19 cellular contexts compared by ENCODE assay signal in the genomic region with DNA sequence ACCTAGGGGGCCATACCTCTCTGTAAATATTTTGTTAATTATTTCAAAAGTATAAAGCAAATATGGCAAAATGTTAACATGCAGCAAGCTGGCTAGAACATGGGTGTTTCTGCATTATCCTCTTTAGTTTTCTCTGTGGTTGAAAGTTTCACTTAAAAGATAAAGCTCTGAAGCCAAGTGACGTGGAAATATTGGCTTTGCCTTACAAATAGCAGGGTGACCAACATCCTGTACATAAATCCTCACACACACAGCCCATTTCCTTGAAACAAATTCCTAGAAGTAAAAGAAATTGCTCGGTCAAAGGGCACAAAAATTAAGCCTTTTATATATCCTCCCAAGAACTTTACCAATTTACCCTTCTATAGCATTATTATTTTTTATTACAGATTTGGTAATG. TPM values are rescaled to one million over a fixed set of nuclear protein-coding genes. Genes with fewer than 3 reads are reported as not detected.
DNase-seq lines count a peak whose midpoint lies in the region; ATAC-seq lines count a peak whose summit lies in the region.
"Had no signal": no experiment of that assay in that cellular context is flagged by ENCODE, and none has a peak within 500 bp of the region (broad histone marks: within the 10 kb centered on the region; RNA-seq: fewer than 3 reads in every experiment).

No MANE protein-coding gene starts in this region.

- DNase-seq in EH (ENCODE audit: low read depth) (peak; percentile 39), HT1080 (ENCODE audit: low read depth) (peak; percentile 11), dermis blood vessel endothelial cell (peak; percentile 71), iris pigment epithelial cell (ENCODE audit: low read depth) (peak; percentile 73), amniotic stem cell (lab: John Stamatoyannopoulos, UW) (no peak)
- DNase-seq: C1 segment of cervical spinal cord, GOT3, MG63, NCI-H1417, NCI-H1930, NCI-H2171 treated with DMSO at 0.1 percent for 48 hours, NCI-H82, Peyer's patch, Right ventricle myocardium superior, SK-N-SH had no signal

- ATAC-seq in GM19452 (IDR thresholded peaks at IDR 0.05; ENCODE audit: unreplicated experiment) (no peak), HG02763 (IDR thresholded peaks at IDR 0.05; ENCODE audit: unreplicated experiment) (no peak), HG03280 (IDR thresholded peaks at IDR 0.05; ENCODE audit: unreplicated experiment) (no peak)
- ATAC-seq: GM12878 had no signal

RNA-seq across cellular contexts. Expression of a gene that starts 10.6 kb away (rescaled TPM):
- not detected in 2 replicates for total RNA-seq in HT1080 (2014; rRNA removed; shearing (Covaris generic))
- 0.01 and 0.03 TPM in 2 replicates for polyA plus RNA-seq in HT1080 (2015; cell fraction: cytosol; rRNA removed)
- polyA plus RNA-seq in HT1080 (2015; cell fraction: nucleus; rRNA removed) = 0.02 TPM in 2 replicates
- total RNA-seq in dermis blood vessel endothelial cell = 3,052 and 3,683 TPM in 2 replicates

Comparison
In these comparisons a context has a peak if more than half of its experiments do, and no peak if none do; other contexts are left out.
1. RNA of a gene that starts 10.6 kb away (total RNA-seq): 3,052 to 3,683 TPM in dermis blood vessel endothelial cell; not detected in HT1080; every median in the first group is over 1,000 times any median in the second.